ENCODE assay signal across 8 cellular contexts in the genomic region with DNA sequence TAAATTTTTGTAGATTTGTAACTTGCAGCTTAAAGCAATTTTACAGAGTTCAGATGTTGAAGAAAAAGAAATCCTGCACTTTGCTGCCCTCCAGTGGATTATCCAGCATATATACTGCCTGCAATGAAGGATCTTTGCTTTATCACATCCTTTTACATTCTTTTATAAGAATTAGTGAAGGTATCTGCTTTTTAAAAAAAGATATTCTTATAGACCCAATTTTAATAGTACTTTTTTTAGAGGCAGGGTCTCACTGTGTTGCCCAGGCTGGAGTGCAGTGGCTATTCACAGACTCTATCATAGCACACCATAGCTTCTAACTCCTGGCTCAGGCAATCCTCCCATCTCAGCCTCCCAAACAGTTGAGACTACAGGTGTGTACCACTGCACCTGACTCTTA.
DNase-seq lines count a peak whose midpoint lies in the region; ATAC-seq and TF ChIP-seq lines count a peak whose summit lies in the region.

No MANE protein-coding gene starts in this region.

- H3K4me1 Mint-ChIP-seq in effector memory CD8-positive, alpha-beta T cell (ENCODE audit: low read depth in 2 of 2) = no peaks in the 10 kb centered on the region
- no peaks in the 10 kb centered on the region for H3K4me1 Mint-ChIP-seq in nephron

- H3K27me3 Mint-ChIP-seq in effector memory CD8-positive, alpha-beta T cell = no peaks in the 10 kb centered on the region
- H3K27me3 Mint-ChIP-seq in nephron (ENCODE audit: low read depth) = no peaks in the 10 kb centered on the region

- H3K9me3 Mint-ChIP-seq in effector memory CD8-positive, alpha-beta T cell = no peaks in the 10 kb centered on the region
- H3K9me3 Mint-ChIP-seq in nephron = no peaks in the 10 kb centered on the region

- H3K27ac Mint-ChIP-seq in effector memory CD8-positive, alpha-beta T cell = no peak overlapping the region
- no peak overlapping the region for H3K27ac Mint-ChIP-seq in nephron

- DNase-seq in AG08395 (ENCODE audit: low spot score) = peak; percentile 52
- peak; percentile 43 for DNase-seq in EL
- peak; percentile 6 to 13 for DNase-seq in SHP77 (lab: John Stamatoyannopoulos, UW)
- DNase-seq in effector memory CD8-positive, alpha-beta T cell = peak; percentile 6 to 11 (median 7)
- DNase-seq in activated CD4-positive, CD25-positive, alpha-beta regulatory T cell (lab: John Stamatoyannopoulos, UW) = no peak

- ATAC-seq in HG03378 (IDR thresholded peaks at IDR 0.05; ENCODE audit: unreplicated experiment) (peak; percentile 74), HG03280 (IDR thresholded peaks at IDR 0.05; ENCODE audit: unreplicated experiment) (no peak)
- ATAC-seq in effector memory CD8-positive, alpha-beta T cell (replicated peaks) = peak; percentile 36

- peak; percentile 51 to 64 (median 61) for TF ChIP-seq CTCF in nephron (IDR thresholded peaks at IDR 0.05; ENCODE audit: unreplicated experiment in 3 of 3)

- no peak overlapping the region for H3K4me3 Mint-ChIP-seq in effector memory CD8-positive, alpha-beta T cell
- H3K4me3 Mint-ChIP-seq in nephron = no peak overlapping the region

- peaks cover 15% of the 10 kb centered on the region for H3K36me3 Mint-ChIP-seq in effector memory CD8-positive, alpha-beta T cell (ENCODE audit: insufficient read depth)
- H3K36me3 Mint-ChIP-seq in nephron (ENCODE audit: low read depth) = peaks cover 24% of the 10 kb centered on the region

Comparison
In these comparisons a context has a peak if more than half of its experiments do, and no peak if none do; other contexts are left out.
1. DNase-seq: peak in AG08395 (single experiment), EL (single experiment), SHP77 (2 of 2) and effector memory CD8-positive, alpha-beta T cell (3 of 3); none in activated CD4-positive, CD25-positive, alpha-beta regulatory T cell (0 of 4).